19 cellular contexts compared by ENCODE assay signal in the genomic region with DNA sequence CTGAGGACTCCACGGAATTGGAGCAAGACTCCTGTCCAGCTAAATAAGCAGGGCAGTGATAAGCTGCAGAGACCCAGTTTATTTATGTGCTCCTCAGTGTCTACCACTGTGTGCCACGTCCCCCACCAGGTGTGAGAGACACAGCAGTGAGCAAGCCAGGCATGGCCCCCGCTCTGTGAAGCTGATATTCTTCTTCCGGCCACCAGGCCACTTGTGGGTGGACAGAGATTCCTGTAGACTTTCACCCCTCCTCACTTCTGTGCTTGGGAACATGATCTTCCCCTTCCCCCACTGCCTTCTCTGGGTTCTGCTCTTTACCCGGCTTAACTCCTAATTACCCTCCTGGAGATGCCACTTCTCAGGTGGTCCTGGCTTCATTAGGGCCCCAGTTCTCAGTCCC. TPM values are rescaled to one million over a fixed set of nuclear protein-coding genes. Genes with fewer than 3 reads are reported as not detected.
DNase-seq lines count a peak whose midpoint lies in the region; ATAC-seq and TF ChIP-seq lines count a peak whose summit lies in the region.
"Had no signal": no experiment of that assay in that cellular context is flagged by ENCODE, and none has a peak within 500 bp of the region (broad histone marks: within the 10 kb centered on the region; RNA-seq: fewer than 3 reads in every experiment).

No MANE protein-coding gene starts in this region.

- no peaks in the 10 kb centered on the region for H3K9me3 Mint-ChIP-seq in GM23338
- no peaks in the 10 kb centered on the region for H3K9me3 Mint-ChIP-seq in nephron progenitor cell
- H3K9me3 Mint-ChIP-seq: CD14-positive monocyte, IgD-negative memory B cell had no signal

- intact Hi-C loops in OCI-LY7 (cut with micrococcal nuclease; ENCODE audit: unreplicated experiment), result loop anchor here (10.0 kb wide), 1 partner anchor 120 kb away; no protein-coding TSS in a partner anchor

- 0 out of 2 replicates have a peak overlapping the region, but pooled peaks have one; percentile 19 for H3K9ac ChIP-seq in HUES64 (ENCODE audit: low read depth, low read length)

- DNase-seq in GM23338 (ENCODE audit: low spot score) (peak; percentile 24), nephron progenitor cell (no peak), OCI-LY7 (ENCODE audit: low spot score) (no peak), GM03348 (ENCODE audit: low spot score) (no peak)
- no peak for DNase-seq in activated T-cell treated with anti-CD3 and anti-CD28 coated beads, Interleukin-2, amount 50 U/mL, for 1 hour
- DNase-seq: ACHN, AML-193, DMS 273 treated with DMSO at 0.1 percent for 48 hours, GF-D8, NCI-H1092, NCI-H146, NCI-H2081, NCI-H510A treated with DMSO at 0.1 percent for 48 hours had no signal

- no peaks in the 10 kb centered on the region for H3K4me1 ChIP-seq in GM23338 (ENCODE audit: insufficient read depth)
- H3K4me1 ChIP-seq in HUES64 (ENCODE audit: insufficient read depth, low read length), result peaks cover 4% of the 10 kb centered on the region; the same call in 1 of the 2 replicates
- no peaks in the 10 kb centered on the region for H3K4me1 ChIP-seq in gastroesophageal sphincter
- no peaks in the 10 kb centered on the region for H3K4me1 ChIP-seq in OCI-LY7 (ENCODE audit: insufficient read depth, low read length, poor library complexity, severe bottlenecking)

- H3K4me3 Mint-ChIP-seq in GM23338 (no peak overlapping the region), nephron progenitor cell (no peak overlapping the region)
- H3K4me3 Mint-ChIP-seq: CD14-positive monocyte, IgD-negative memory B cell had no signal

- no peaks in the 10 kb centered on the region for H3K9me3 ChIP-seq in HUES64 (ENCODE audit: insufficient read depth, low read depth, low read length)
- H3K9me3 ChIP-seq in gastroesophageal sphincter, result no peaks in the 10 kb centered on the region
- no peaks in the 10 kb centered on the region for H3K9me3 ChIP-seq in OCI-LY7 (ENCODE audit: low read length)

- peak; percentile 70 for ATAC-seq in GM23338
- ATAC-seq in gastroesophageal sphincter, result no peak
- ATAC-seq: Panc1 had no signal

- H3K9me2 ChIP-seq in GM23338 (ENCODE audit: insufficient read depth) (no peaks in the 10 kb centered on the region), OCI-LY7 (ENCODE audit: insufficient read depth, low read length) (no peaks in the 10 kb centered on the region)

- WGBS in HUES64, result 90% methylated on average over 5 of the region's 5 CpGs
- 63 to 77% methylated on average over 3 to 4 of the region's 5 CpGs for WGBS in gastroesophageal sphincter (ENCODE audit: low coverage in 1 of 2), 2 donors

- H3K27ac ChIP-seq in GM23338 (ENCODE audit: low read depth) (no peak overlapping the region), HUES64 (ENCODE audit: low read depth, low read length) (no peak overlapping the region), cingulate gyrus (ENCODE audit: low read depth, low read length) (peak overlapping the region; percentile 72), gastroesophageal sphincter (no peak overlapping the region), OCI-LY7 (ENCODE audit: low read depth, low read length, poor library complexity, severe bottlenecking) (no peak overlapping the region)

- H3K4me1 Mint-ChIP-seq in GM23338 (no peaks in the 10 kb centered on the region), nephron progenitor cell (peaks cover 24% of the 10 kb centered on the region)
- H3K4me1 Mint-ChIP-seq: IgD-negative memory B cell had no signal

- CTCF ChIA-PET in OCI-LY7 (lab: Charles Lee; ENCODE audit: unreplicated experiment), result no interaction called here

- no peaks in the 10 kb centered on the region for H3K27me3 ChIP-seq in GM23338 (ENCODE audit: insufficient read depth)
- no peaks in the 10 kb centered on the region for H3K27me3 ChIP-seq in HUES64 (ENCODE audit: insufficient read depth, low read length)
- H3K27me3 ChIP-seq in gastroesophageal sphincter, result no peaks in the 10 kb centered on the region

- no TSS peak for BruUV-seq in OCI-LY7 (replicated peaks; lab: Mats Ljungman, UMichigan)

- H3K79me2 ChIP-seq in GM23338 (replicated peaks; ENCODE audit: insufficient read depth) (no peaks in the 10 kb centered on the region), OCI-LY7 (ENCODE audit: insufficient read depth, low read depth, low read length) (no peaks in the 10 kb centered on the region)

- H3K36me3 ChIP-seq in GM23338 (ENCODE audit: insufficient read depth) (peaks cover 30% of the 10 kb centered on the region), HUES64 (ENCODE audit: insufficient read depth, low read length) (peaks cover 83% of the 10 kb centered on the region), gastroesophageal sphincter (peaks cover 3 to 99% of the 10 kb centered on the region in 2 donors), OCI-LY7 (ENCODE audit: insufficient read depth, low read length) (peaks cover 81% of the 10 kb centered on the region)

- H3K4me3 ChIP-seq in GM23338 (no peak overlapping the region), HUES64 (ENCODE audit: low read length) (no peak overlapping the region), gastroesophageal sphincter (no peak overlapping the region), OCI-LY7 (ENCODE audit: low read depth, low read length, poor library complexity, severe bottlenecking) (no peak overlapping the region)

- H3K27me3 Mint-ChIP-seq in GM23338 (ENCODE audit: insufficient read depth, low read depth, poor library complexity) (no peaks in the 10 kb centered on the region), nephron progenitor cell (ENCODE audit: low read depth, poor library complexity) (no peaks in the 10 kb centered on the region)
- H3K27me3 Mint-ChIP-seq: IgD-negative memory B cell had no signal

- no peak overlapping the region for H2AFZ ChIP-seq in GM23338
- H2AFZ ChIP-seq in OCI-LY7 (ENCODE audit: low read length), result no peak overlapping the region

- TF ChIP-seq POLR2A in gastroesophageal sphincter (IDR thresholded peaks at IDR 0.05), result no peak

- H3K4me2 ChIP-seq in GM23338, result no peak overlapping the region
- no peak overlapping the region for H3K4me2 ChIP-seq in OCI-LY7 (ENCODE audit: low read length)

- H4K20me1 ChIP-seq in GM23338 (replicated peaks; ENCODE audit: insufficient read depth), result peaks cover 9% of the 10 kb centered on the region
- no peaks in the 10 kb centered on the region for H4K20me1 ChIP-seq in OCI-LY7 (ENCODE audit: insufficient read depth, low read length)

- H3K27ac Mint-ChIP-seq in GM23338 (no peak overlapping the region), nephron progenitor cell (peak overlapping the region; percentile 91)
- H3K27ac Mint-ChIP-seq: IgD-negative memory B cell had no signal

- H3K36me3 Mint-ChIP-seq in GM23338 (ENCODE audit: low read depth) (peaks cover 37% of the 10 kb centered on the region), nephron progenitor cell (ENCODE audit: low read depth) (peaks cover 52% of the 10 kb centered on the region)

- TF ChIP-seq CTCF in GM23338 (conservative IDR thresholded peaks at IDR 0.05; ENCODE audit: low read depth in 2 of 2), result no peak
- TF ChIP-seq CTCF in nephron progenitor cell (IDR thresholded peaks at IDR 0.05), result no peak
- no peak for TF ChIP-seq CTCF in gastroesophageal sphincter (IDR thresholded peaks at IDR 0.05)
- no peak for TF ChIP-seq CTCF in OCI-LY7 (conservative IDR thresholded peaks at IDR 0.05; ENCODE audit: low read length)

- H3F3A ChIP-seq in GM23338 (replicated peaks; ENCODE audit: low read depth), result no peaks in the 10 kb centered on the region

- POLR2A ChIA-PET in OCI-LY7 (lab: Charles Lee), result no interaction called here

- TF ChIP-seq EP300 in gastroesophageal sphincter (IDR thresholded peaks at IDR 0.05), result no peak

TF ChIP-seq in GM23338, 12 proteins besides CTCF, POLR2A, EP300 and RAD21:
- TF ChIP-seq STAT1 (IDR thresholded peaks at IDR 0.05; ENCODE audit: unreplicated experiment), result no peak
- TF ChIP-seq ZNF114 (CRISPR knock-in tag; IDR thresholded peaks at IDR 0.05), result no peak
- TF ChIP-seq JUNB (IDR thresholded peaks at IDR 0.05; ENCODE audit: unreplicated experiment), result no peak
- TF ChIP-seq EZH2 (IDR thresholded peaks at IDR 0.05; ENCODE audit: low read depth, unreplicated experiment), result no peak
- TF ChIP-seq NANOG (IDR thresholded peaks at IDR 0.05; ENCODE audit: borderline replicate concordance), result no peak
- no peak for TF ChIP-seq CREB1 (CRISPR knock-in tag; IDR thresholded peaks at IDR 0.05; ENCODE audit: low read depth)
TF ChIP-seq in GM23338: peak in this region for 0.

RNA-seq across cellular contexts. Expression of gene BRAP, which starts 21.2 kb away (rescaled TPM):
- 17.2 and 19.4 TPM in 2 replicates for total RNA-seq in GM23338 (2014; rRNA removed; shearing (Covaris generic))
- 13.6 and 14.9 TPM in 2 replicates for polyA plus RNA-seq in GM23338 (2016; fragmentation: Nextera tagmentation; extraction: Ambion mirVana)
- polyA plus RNA-seq in HUES64 (2013, experiment 1 of 2), result 14.9 TPM
- polyA plus RNA-seq in HUES64 (2013, experiment 2 of 2), result 17.2 TPM
- total RNA-seq in gastroesophageal sphincter, result 10 to 100 TPM; 21.7 to 26.5 (median 23.1) TPM
- 14.2 and 15.4 TPM in 2 replicates for total RNA-seq in OCI-LY7 (2014; rRNA removed; shearing (Covaris generic))
- 19.7 and 22.7 TPM in 2 replicates for total RNA-seq in OCI-LY7 (2022)

RNA-seq across cellular contexts. Expression of gene ACAD10, which starts 21.3 kb away (rescaled TPM):
- total RNA-seq in GM23338 (2014; rRNA removed; shearing (Covaris generic)), result 23.1 and 24.4 TPM in 2 replicates
- 15.4 and 16.3 TPM in 2 replicates for polyA plus RNA-seq in GM23338 (2016; fragmentation: Nextera tagmentation; extraction: Ambion mirVana)
- polyA plus RNA-seq in HUES64 (2013, experiment 1 of 2), result 10.3 TPM
- 13.3 TPM for polyA plus RNA-seq in HUES64 (2013, experiment 2 of 2)
- 10 to 100 TPM in 3 of 4 donors, 1 to 10 TPM in 1; 7.5 to 26.5 (median 19.0) TPM for total RNA-seq in gastroesophageal sphincter
- 13.1 and 15.0 TPM in 2 replicates for total RNA-seq in OCI-LY7 (2014; rRNA removed; shearing (Covaris generic))
- 33.1 and 35.3 TPM in 2 replicates for total RNA-seq in OCI-LY7 (2022)
